In the genomic region with DNA sequence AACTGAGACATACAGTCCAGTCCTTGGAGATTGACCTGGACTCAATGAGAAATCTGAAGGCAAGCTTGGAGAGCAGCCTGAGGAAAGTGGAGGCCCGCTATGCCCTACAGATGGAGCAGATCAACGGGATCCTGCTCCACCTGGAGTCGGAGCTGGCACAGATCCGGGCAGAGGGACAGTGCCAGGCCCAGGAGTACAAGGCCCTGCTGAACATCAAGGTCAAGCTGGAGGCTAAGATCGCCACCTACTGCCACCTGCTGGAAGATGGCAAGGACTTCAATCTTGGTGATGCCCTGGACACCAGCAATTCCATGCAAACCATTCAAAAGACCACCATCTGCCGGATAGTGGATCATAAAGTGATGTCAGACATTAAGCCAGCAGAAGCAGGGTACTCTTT, we compare ENCODE assay signal across 8 cellular contexts. TPM values are rescaled to one million over a fixed set of nuclear protein-coding genes. Genes with fewer than 3 reads are reported as not detected.
DNase-seq lines count a peak whose midpoint lies in the region; ATAC-seq and TF ChIP-seq lines count a peak whose summit lies in the region.

No MANE protein-coding gene starts in this region.

- DNase-seq in ELF-1 (ENCODE audit: low read depth, low spot score) (peak; percentile 50), mesenchymal stem cell (peak; percentile 23), GM03348 (ENCODE audit: low spot score) (no peak), glomerular visceral epithelial cell (ENCODE audit: extremely low spot score) (no peak), SKM-1 (lab: John Stamatoyannopoulos, UW; ENCODE audit: unreplicated experiment) (no peak)
- peak; percentile 26 for DNase-seq in activated naive CD4-positive, alpha-beta T cell treated with Interleukin-2 at 50 U/mL for 16 hours

- no peak overlapping the region for H2BK120ac ChIP-seq in mesenchymal stem cell (ENCODE audit: low read depth, low read length)

- WGBS in mesenchymal stem cell, result 60% methylated on average over 5 of the region's 6 CpGs

- H3K4me3 ChIP-seq in mesenchymal stem cell (ENCODE audit: insufficient read depth in 1 of 2, low read depth in 1 of 2, low read length in 2 of 2), result no peak overlapping the region

- no peaks in the 10 kb centered on the region for H3K79me1 ChIP-seq in mesenchymal stem cell (replicated peaks; ENCODE audit: low read length, poor library complexity, severe bottlenecking)

- H3K18ac ChIP-seq in mesenchymal stem cell (ENCODE audit: low read depth in 1 of 2, low read length in 2 of 2), result no peak overlapping the region

- H3K4me1 ChIP-seq in mesenchymal stem cell (ENCODE audit: control insufficient read depth, insufficient read depth, low read depth, low read length), result no peaks in the 10 kb centered on the region

- H3K9ac ChIP-seq in mesenchymal stem cell (ENCODE audit: low read length), result no peak overlapping the region

- peaks cover 0 to 12% of the 10 kb centered on the region in 2 experiments for H3K27me3 ChIP-seq in mesenchymal stem cell (ENCODE audit: control insufficient read depth in 1 of 2, insufficient read depth in 1 of 2, low read length in 2 of 2)

- no peak overlapping the region for H4K91ac ChIP-seq in mesenchymal stem cell (ENCODE audit: low read length)

- H2AK5ac ChIP-seq in mesenchymal stem cell (ENCODE audit: low read length, severe bottlenecking), result no peak overlapping the region

- H3K14ac ChIP-seq in mesenchymal stem cell (ENCODE audit: low read length in 2 of 2), result no peak overlapping the region

- no peak overlapping the region for H3K23ac ChIP-seq in mesenchymal stem cell (ENCODE audit: low read length in 2 of 2)

- TF ChIP-seq EP300 in Ishikawa (IDR thresholded peaks at IDR 0.05; ENCODE audit: borderline replicate concordance), result no peak

- peak; percentile 51 for TF ChIP-seq RAD21 in Ishikawa (IDR thresholded peaks at IDR 0.05; ENCODE audit: low read depth)

- no peak overlapping the region for H2AFZ ChIP-seq in mesenchymal stem cell (ENCODE audit: low read depth, low read length)

- no peak for ATAC-seq in HG02610 (IDR thresholded peaks at IDR 0.05; ENCODE audit: unreplicated experiment)

- H3K4ac ChIP-seq in mesenchymal stem cell (ENCODE audit: low read depth in 1 of 2, low read length in 2 of 2), result no peak overlapping the region

- H2BK5ac ChIP-seq in mesenchymal stem cell (ENCODE audit: low read depth, low read length, poor library complexity, severe bottlenecking), result no peak overlapping the region

- H3K27ac ChIP-seq in mesenchymal stem cell (ENCODE audit: low read length, poor library complexity, severe bottlenecking), result no peak overlapping the region

- no peak overlapping the region for H2BK15ac ChIP-seq in mesenchymal stem cell (ENCODE audit: low read depth, poor library complexity, severe bottlenecking)

- H3K9me3 ChIP-seq in mesenchymal stem cell (ENCODE audit: control insufficient read depth, low read length), result peaks cover 10% of the 10 kb centered on the region

- no peaks in the 10 kb centered on the region for H3K36me3 ChIP-seq in mesenchymal stem cell (ENCODE audit: control insufficient read depth in 1 of 2, insufficient read depth in 2 of 2, low read depth in 1 of 2, low read length in 2 of 2)

- no peak overlapping the region for H2BK12ac ChIP-seq in mesenchymal stem cell (ENCODE audit: low read length in 2 of 2)

- no peak overlapping the region for H3K4me2 ChIP-seq in mesenchymal stem cell (ENCODE audit: low read length, poor library complexity, severe bottlenecking)

- no peak overlapping the region for H4K8ac ChIP-seq in mesenchymal stem cell (ENCODE audit: low read length)

TF ChIP-seq in Ishikawa, 13 proteins besides CTCF, POLR2A, EP300 and RAD21:
- TF ChIP-seq FOXM1 (IDR thresholded peaks at IDR 0.05; ENCODE audit: borderline replicate concordance, low read depth), result no peak
- no peak for TF ChIP-seq YY1 (IDR thresholded peaks at IDR 0.05; ENCODE audit: low read depth)
- TF ChIP-seq TAF1 (IDR thresholded peaks at IDR 0.05; ENCODE audit: low read depth), result no peak
- TF ChIP-seq CREB1 (IDR thresholded peaks at IDR 0.05; ENCODE audit: low read depth), result no peak
- no peak for TF ChIP-seq REST (IDR thresholded peaks at IDR 0.05; ENCODE audit: low read depth)
- TF ChIP-seq EGR1 (IDR thresholded peaks at IDR 0.05), result no peak
- TF ChIP-seq ZBTB7A (IDR thresholded peaks at IDR 0.05; ENCODE audit: low read depth), result no peak
- TF ChIP-seq TEAD4 (IDR thresholded peaks at IDR 0.05), result no peak
- no peak for TF ChIP-seq MAX (IDR thresholded peaks at IDR 0.05)
- no peak for TF ChIP-seq NFIC (IDR thresholded peaks at IDR 0.05)
- no peak for TF ChIP-seq CEBPB (IDR thresholded peaks at IDR 0.05)
- TF ChIP-seq, protein P1, sequence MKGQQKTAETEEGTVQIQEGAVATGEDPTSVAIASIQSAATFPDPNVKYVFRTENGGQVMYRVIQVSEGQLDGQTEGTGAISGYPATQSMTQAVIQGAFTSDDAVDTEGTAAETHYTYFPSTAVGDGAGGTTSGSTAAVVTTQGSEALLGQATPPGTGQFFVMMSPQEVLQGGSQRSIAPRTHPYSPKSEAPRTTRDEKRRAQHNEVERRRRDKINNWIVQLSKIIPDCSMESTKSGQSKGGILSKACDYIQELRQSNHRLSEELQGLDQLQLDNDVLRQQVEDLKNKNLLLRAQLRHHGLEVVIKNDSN (IDR thresholded peaks at IDR 0.05), result no peak
- no peak for TF ChIP-seq TCF12 (IDR thresholded peaks at IDR 0.05; ENCODE audit: low read depth)

RNA-seq across cellular contexts. Expression of gene FRMPD3, which starts 20.4 kb away (rescaled TPM):
- 0.03 TPM for polyA plus RNA-seq in mesenchymal stem cell (2013, experiment 1 of 2)
- 0.03 TPM for polyA plus RNA-seq in mesenchymal stem cell (2013, experiment 2 of 2)

Comparison
In these comparisons a context has a peak if more than half of its experiments do, and no peak if none do; other contexts are left out.
1. DNase-seq: peak in ELF-1 (single experiment), activated naive CD4-positive, alpha-beta T cell treated with Interleukin-2 at 50 U/mL for 16 hours (single experiment) and mesenchymal stem cell (single experiment); none in GM03348 (single experiment), glomerular visceral epithelial cell (single experiment) and SKM-1 (single experiment).